In genomic region chr5:168209561-168209960, GRCh38 we compare ENCODE assay signal across 1 cellular context.
TF ChIP-seq lines count a peak whose summit lies in the region.

No MANE protein-coding gene starts in this region.

TF ChIP-seq in GM23338, 12 proteins besides CTCF, POLR2A, EP300 and RAD21 (continued from another document):
- TF ChIP-seq ZNF462 (CRISPR knock-in tag; IDR thresholded peaks at IDR 0.05) (no peak), JUNB (IDR thresholded peaks at IDR 0.05; ENCODE audit: unreplicated experiment) (no peak), ZNF114 (CRISPR knock-in tag; IDR thresholded peaks at IDR 0.05) (no peak), EZH2 (IDR thresholded peaks at IDR 0.05; ENCODE audit: low read depth, unreplicated experiment) (no peak)
